Comparison of ENCODE assay signal across 9 cellular contexts in genomic region chr3:152051501-152052404, GRCh38.
DNase-seq lines count a peak whose midpoint lies in the region; ATAC-seq and TF ChIP-seq lines count a peak whose summit lies in the region.
"Had no signal": no experiment of that assay in that cellular context is flagged by ENCODE, and none has a peak within 500 bp of the region (broad histone marks: within the 10 kb centered on the region; RNA-seq: fewer than 3 reads in every experiment).

No MANE protein-coding gene starts in this region.

- DNase-seq in OCI-M1 (lab: John Stamatoyannopoulos, UW): peak; percentile 34
- no peak for DNase-seq in neuronal stem cell (ENCODE audit: low spot score)
- DNase-seq in NCI-H2107 treated with DMSO at 0.1 percent for 48 hours (lab: John Stamatoyannopoulos, UW; ENCODE audit: unreplicated experiment): no peak
- DNase-seq in breast epithelium (ENCODE audit: low spot score in 2 of 2): no peak
- DNase-seq in Kasumi-1 (lab: John Stamatoyannopoulos, UW): no peak
- no peak for DNase-seq in anterior cingulate cortex (lab: John Stamatoyannopoulos, UW)
- DNase-seq: effector CD4-positive, alpha-beta T cell had no signal

- no peak for TF ChIP-seq POLR2A in breast epithelium (IDR thresholded peaks at IDR 0.05)

- H3K36me3 ChIP-seq in neuronal stem cell (replicated peaks in 1 of 2; ENCODE audit: control insufficient read depth in 2 of 2, insufficient read depth in 2 of 2, low read length in 2 of 2) (no peaks in the 10 kb centered on the region), breast epithelium (no peaks in the 10 kb centered on the region)

- H3K23ac ChIP-seq in neuronal stem cell (ENCODE audit: low read depth, low read length, poor library complexity): no peak overlapping the region

- no peak overlapping the region for H3K9ac ChIP-seq in neuronal stem cell (ENCODE audit: low read depth, low read length, poor library complexity)

- no peak overlapping the region for H4K91ac ChIP-seq in neuronal stem cell (ENCODE audit: low read depth, low read length, poor library complexity)

- no peak for TF ChIP-seq CTCF in breast epithelium (IDR thresholded peaks at IDR 0.05)

- peak overlapping the region; percentile 23 for H2AFZ ChIP-seq in neuronal stem cell (ENCODE audit: low read length)

- no peak overlapping the region for H3K4me2 ChIP-seq in neuronal stem cell (ENCODE audit: insufficient read depth, low read length, poor library complexity, severe bottlenecking)

- H3K4me1 ChIP-seq in neuronal stem cell (ENCODE audit: control insufficient read depth in 2 of 2, insufficient read depth in 1 of 2, low read depth in 1 of 2, low read length in 2 of 2) (no peaks in the 10 kb centered on the region), breast epithelium (no peaks in the 10 kb centered on the region)

- no peaks in the 10 kb centered on the region for H3K27me3 ChIP-seq in neuronal stem cell (ENCODE audit: control insufficient read depth in 3 of 3, insufficient read depth in 3 of 3, low read depth in 1 of 3, low read length in 3 of 3)
- H3K27me3 ChIP-seq in breast epithelium: no peaks in the 10 kb centered on the region

- H2BK12ac ChIP-seq in neuronal stem cell (ENCODE audit: low read length): no peak overlapping the region

- H3K4ac ChIP-seq in neuronal stem cell (ENCODE audit: low read length): no peak overlapping the region

- H2AK5ac ChIP-seq in neuronal stem cell (ENCODE audit: low read depth, low read length): no peak overlapping the region

- H3K9me3 ChIP-seq in neuronal stem cell (replicated peaks in 1 of 2; ENCODE audit: control insufficient read depth in 2 of 2, insufficient read depth in 1 of 2, low read depth in 1 of 2, low read length in 2 of 2) (peaks cover 0 to 2% of the 10 kb centered on the region in 2 donors), breast epithelium (no peaks in the 10 kb centered on the region)

- no peaks in the 10 kb centered on the region for H3K79me1 ChIP-seq in neuronal stem cell (ENCODE audit: low read depth, low read length)

- ATAC-seq in GM18508 (IDR thresholded peaks at IDR 0.05; ENCODE audit: insufficient read depth, unreplicated experiment) (peak; percentile 76), HG02884 (IDR thresholded peaks at IDR 0.05; ENCODE audit: unreplicated experiment) (peak; percentile 78)

- no peak overlapping the region for H2BK15ac ChIP-seq in neuronal stem cell (ENCODE audit: low read length)

- no peak overlapping the region for H2BK120ac ChIP-seq in neuronal stem cell (ENCODE audit: low read depth, low read length)

- H3K27ac ChIP-seq in neuronal stem cell (replicated peaks; ENCODE audit: low read length) (no peak overlapping the region), breast epithelium (no peak overlapping the region)

- intact Hi-C loops in breast epithelium (cut with DNase I; ENCODE audit: low total_unique reads): no loop called here

- no peak overlapping the region for H3K14ac ChIP-seq in neuronal stem cell (ENCODE audit: low read length)

- no CpG with 5 or more reads among the region's 3 CpGs for whole genome bisulfite sequencing in neuronal stem cell (ENCODE audit: extremely low coverage in 2 of 2, insufficient read length in 2 of 2, insufficient replicate concordance in 1 of 2), 2 donors

- no peak overlapping the region for H2BK5ac ChIP-seq in neuronal stem cell (ENCODE audit: low read length)

- H4K8ac ChIP-seq in neuronal stem cell (ENCODE audit: low read depth, low read length): no peak overlapping the region

- H3K18ac ChIP-seq in neuronal stem cell (ENCODE audit: low read length): no peak overlapping the region

- H3K4me3 ChIP-seq in neuronal stem cell (ENCODE audit: low read length in 2 of 2) (no peak overlapping the region), breast epithelium (no peak overlapping the region)
